ENCODE assay signal across 10 cellular contexts in genomic region chrX:97401154-97401553, GRCh38.
DNase-seq lines count a peak whose midpoint lies in the region; ATAC-seq and TF ChIP-seq lines count a peak whose summit lies in the region.
"Had no signal": no experiment of that assay in that cellular context is flagged by ENCODE, and none has a peak within 500 bp of the region (broad histone marks: within the 10 kb centered on the region; RNA-seq: fewer than 3 reads in every experiment).

No MANE protein-coding gene starts in this region.

- H3K36me3 Mint-ChIP-seq in activated T-cell treated with anti-CD3 and anti-CD28 coated beads, Interleukin-2, amount 50 U/mL, for 24 hours (ENCODE audit: low read depth): no peaks in the 10 kb centered on the region

- no peak for DNase-seq in activated T-cell treated with anti-CD3 and anti-CD28 coated beads, Interleukin-2, amount 50 U/mL, for 24 hours
- no peak for DNase-seq in activated T-cell treated with anti-CD3 and anti-CD28 coated beads for 4 hours
- DNase-seq in left colon: peak in 1 of 2 donors; percentile 6
- no peak for DNase-seq in midbrain (lab: John Stamatoyannopoulos, UW)
- no peak for DNase-seq in epidermal melanocyte (ENCODE audit: insufficient read length, low spot score)
- DNase-seq in omental fat pad (ENCODE audit: low spot score): no peak
- DNase-seq: H7, NCI-H2029 had no signal

- no peaks in the 10 kb centered on the region for H3K9me3 Mint-ChIP-seq in activated T-cell treated with anti-CD3 and anti-CD28 coated beads, Interleukin-2, amount 50 U/mL, for 24 hours

- H3K4me3 Mint-ChIP-seq in activated T-cell treated with anti-CD3 and anti-CD28 coated beads, Interleukin-2, amount 50 U/mL, for 24 hours: no peak overlapping the region

- no peak for TF ChIP-seq CTCF in omental fat pad (IDR thresholded peaks at IDR 0.05)

- peak overlapping the region; percentile 45 for H3K27ac Mint-ChIP-seq in activated T-cell treated with anti-CD3 and anti-CD28 coated beads, Interleukin-2, amount 50 U/mL, for 24 hours

- intact Hi-C loops in left colon (cut with DNase I, micrococcal nuclease): no loop called here

- peak; percentile 64 for ATAC-seq in GM21717 (IDR thresholded peaks at IDR 0.05; ENCODE audit: unreplicated experiment)
- peak; percentile 54 for ATAC-seq in HG03439 (IDR thresholded peaks at IDR 0.05; ENCODE audit: unreplicated experiment)
- peak; percentile 52 for ATAC-seq in left colon
- ATAC-seq in omental fat pad (ENCODE audit: low FRiP score): no peak

- peaks cover 58% of the 10 kb centered on the region for H3K4me1 Mint-ChIP-seq in activated T-cell treated with anti-CD3 and anti-CD28 coated beads, Interleukin-2, amount 50 U/mL, for 24 hours (ENCODE audit: low read depth)

- H3K27me3 Mint-ChIP-seq in activated T-cell treated with anti-CD3 and anti-CD28 coated beads, Interleukin-2, amount 50 U/mL, for 24 hours: peaks cover 18% of the 10 kb centered on the region
